Comparison of ENCODE assay signal across 15 cellular contexts in the genomic region with DNA sequence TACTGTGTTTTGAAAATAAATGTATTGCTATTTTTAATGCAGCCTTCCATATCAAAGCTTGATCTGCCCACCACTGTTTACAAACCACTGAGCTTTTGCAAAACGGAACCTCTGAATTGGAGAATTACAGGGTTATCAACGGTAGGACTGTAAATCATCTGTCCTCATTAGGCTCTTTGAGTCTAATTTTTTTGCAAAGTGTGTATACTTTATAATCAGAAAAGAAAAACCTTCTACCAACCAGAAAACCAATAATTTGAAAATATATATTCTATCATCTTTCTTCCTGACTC. TPM values are rescaled to one million over a fixed set of nuclear protein-coding genes. Genes with fewer than 3 reads are reported as not detected.
DNase-seq lines count a peak whose midpoint lies in the region; ATAC-seq, FAIRE-seq and TF ChIP-seq lines count a peak whose summit lies in the region.
"Had no signal": no experiment of that assay in that cellular context is flagged by ENCODE, and none has a peak within 500 bp of the region (broad histone marks: within the 10 kb centered on the region; RNA-seq: fewer than 3 reads in every experiment).

No MANE protein-coding gene starts in this region.

- BruUV-seq in HCT116 (replicated peaks; lab: Mats Ljungman, UMichigan) (no TSS peak), GM12878 (replicated peaks; lab: Mats Ljungman, UMichigan) (no TSS peak)

- SMC1A ChIA-PET in GM12878 (lab: Charles Lee; ENCODE audit: uncharacterized antibody, unreplicated experiment): no interaction called here

- TF ChIP-seq RAD21 in HCT116 (IDR thresholded peaks at IDR 0.05; ENCODE audit: low read depth) (no peak), GM12878 (IDR thresholded peaks at IDR 0.05; ENCODE audit: insufficient read depth, low read depth, low read length) (no peak)

- 95% methylated on average over 2 of the region's 2 CpGs for WGBS in GM12878 (ENCODE audit: insufficient coverage, insufficient replicate concordance, low lambda C conversion rate, missing lambda C conversion rate)
- 33 to 41% methylated on average over 2 of the region's 2 CpGs for WGBS in transverse colon (ENCODE audit: low coverage in 1 of 2), 2 donors

- intact Hi-C loops in HCT116 (cut with micrococcal nuclease): loop anchor here (2.0 kb wide), 1 partner anchor 175 kb away; no protein-coding TSS in a partner anchor
- intact Hi-C loops in GM12878 (cut with micrococcal nuclease; ENCODE audit: unreplicated experiment): no loop called here
- intact Hi-C loops in transverse colon (cut with DNase I; ENCODE audit: low total_unique reads): loop anchor here (10.0 kb wide), 1 partner anchor 175 kb away; no protein-coding TSS in a partner anchor

- RAD21 ChIA-PET in HCT116 (lab: Charles Lee; ENCODE audit: low non-redundant PET in 1 of 2, low total read pairs in 2 of 2, uncharacterized antibody in 2 of 2, unreplicated experiment in 2 of 2) (no interaction called here), GM12878 (lab: Charles Lee; ENCODE audit: unreplicated experiment) (no interaction called here)

- no peaks in the 10 kb centered on the region for H3K9me2 ChIP-seq in HCT116 (ENCODE audit: insufficient read depth)

- H3K9me3 ChIP-seq in HCT116 (ENCODE audit: control insufficient read depth in 1 of 2, insufficient read depth in 1 of 2, low read depth in 1 of 2, low read length in 2 of 2) (no peaks in the 10 kb centered on the region), GM12878 (replicated peaks; ENCODE audit: control insufficient read depth, insufficient read depth, low read length) (no peaks in the 10 kb centered on the region), transverse colon (no peaks in the 10 kb centered on the region)
- H3K9me3 ChIP-seq: HAP-1 had no signal

- H3K9ac ChIP-seq in HCT116 (ENCODE audit: low read length): no peak overlapping the region
- no peak overlapping the region for H3K9ac ChIP-seq in GM12878 (ENCODE audit: control insufficient read depth, insufficient read depth, low read length)

- TF ChIP-seq POLR2A in HCT116 (IDR thresholded peaks at IDR 0.05; ENCODE audit: borderline replicate concordance, extremely low read depth, insufficient read depth, insufficient read length) (no peak), GM12878 (IDR thresholded peaks at IDR 0.05; ENCODE audit: low read depth, low read length) (no peak), transverse colon (IDR thresholded peaks at IDR 0.05) (no peak), GM18505 (IDR thresholded peaks at IDR 0.05; ENCODE audit: borderline replicate concordance, extremely low read depth, insufficient read depth, insufficient read length) (no peak)

- POLR2A ChIA-PET in HCT116 (lab: Charles Lee) (no interaction called here), GM12878 (lab: Charles Lee) (no interaction called here)

- ATAC-seq in HCT116 (no peak), GM12878 (no peak), GM18505 (IDR thresholded peaks at IDR 0.05; ENCODE audit: unreplicated experiment) (no peak)

- FAIRE-seq in GM12878 (lab: Jason Lieb, UNC): no peak

- H3K79me2 ChIP-seq in HCT116 (ENCODE audit: insufficient read depth, low read length) (no peaks in the 10 kb centered on the region), GM12878 (ENCODE audit: control insufficient read depth, insufficient read depth, low read length) (no peaks in the 10 kb centered on the region)

- DNase-seq in HCT116 (ENCODE audit: low read depth, low spot score): no peak
- peak; percentile 50 to 53 for DNase-seq in NOMO-1 (lab: John Stamatoyannopoulos, UW; ENCODE audit: unreplicated experiment in 2 of 2)
- DNase-seq in GM12878 (ENCODE audit: low read depth, low spot score): no peak
- no peak for DNase-seq in transverse colon
- DNase-seq in SHP77 (lab: John Stamatoyannopoulos, UW): no peak
- DNase-seq in NCI-H510A (lab: John Stamatoyannopoulos, UW): no peak
- DNase-seq: CD4-positive, alpha-beta memory T cell; DMS79; KBM-7; NCI-H1105 treated with DMSO at 0.1 percent for 48 hours; NCI-H187 treated with DMSO at 0.1 percent for 48 hours; NCI-H69; SIG-M5 had no signal

- no peaks in the 10 kb centered on the region for H4K20me1 ChIP-seq in HCT116 (ENCODE audit: insufficient read depth)
- H4K20me1 ChIP-seq in GM12878 (ENCODE audit: control insufficient read depth, insufficient read depth): no peaks in the 10 kb centered on the region

- H3K4me1 ChIP-seq in HCT116 (ENCODE audit: control insufficient read depth in 1 of 2, insufficient read depth in 2 of 2, low read length in 2 of 2) (peaks cover 37 to 48% of the 10 kb centered on the region in 2 experiments), GM12878 (ENCODE audit: control insufficient read depth, insufficient read depth, low read length) (peaks cover 27% of the 10 kb centered on the region), transverse colon (peaks cover 5 to 26% (median 15%) of the 10 kb centered on the region in 4 donors)

- TF ChIP-seq EP300 in GM12878 (IDR thresholded peaks at IDR 0.05; ENCODE audit: borderline replicate concordance in 1 of 2, control insufficient read depth in 1 of 2, low read depth in 2 of 2, low read length in 2 of 2): no peak
- TF ChIP-seq EP300 in transverse colon (IDR thresholded peaks at IDR 0.05; ENCODE audit: low read depth): no peak

- H3K36me3 ChIP-seq in HCT116 (ENCODE audit: control insufficient read depth in 1 of 2, insufficient read depth in 2 of 2, low read length in 2 of 2) (no peaks in the 10 kb centered on the region), GM12878 (ENCODE audit: control insufficient read depth in 2 of 2, insufficient read depth in 2 of 2, low read length in 1 of 2) (no peaks in the 10 kb centered on the region), transverse colon (no peaks in the 10 kb centered on the region)
- H3K36me3 ChIP-seq: HAP-1 had no signal

- H3K4me3 ChIP-seq in HCT116 (replicated peaks in 1 of 2; ENCODE audit: low read depth in 1 of 2, low read length in 2 of 2) (no peak overlapping the region), GM12878 (no peak overlapping the region), transverse colon (no peak overlapping the region)
- H3K4me3 ChIP-seq: HAP-1 had no signal

- peak overlapping the region; percentile 68; the same call in 1 of the 2 replicates for H3K4me2 ChIP-seq in HCT116 (ENCODE audit: low read length)
- H3K4me2 ChIP-seq in GM12878 (ENCODE audit: control insufficient read depth, insufficient read depth): no peak overlapping the region

- TF ChIP-seq CTCF in HCT116 (IDR thresholded peaks at IDR 0.05 in 2 of 3, conservative IDR thresholded peaks at IDR 0.05 in 1 of 3; ENCODE audit: borderline replicate concordance in 1 of 3, insufficient read depth in 1 of 3, low read depth in 2 of 3, low read length in 2 of 3) (no peak), GM12878 (IDR thresholded peaks at IDR 0.05 in 2 of 3, conservative IDR thresholded peaks at IDR 0.05 in 1 of 3; ENCODE audit: control insufficient read depth in 2 of 3, extremely low read depth in 1 of 3, insufficient read depth in 1 of 3, low read depth in 3 of 3, low read length in 3 of 3) (no peak), transverse colon (IDR thresholded peaks at IDR 0.05) (no peak)

- H2AFZ ChIP-seq in HCT116 (ENCODE audit: low read depth, low read length, poor library complexity, severe bottlenecking) (no peak overlapping the region), GM12878 (ENCODE audit: control insufficient read depth, low read depth, low read length) (peak overlapping the region; percentile 39; the same call in 1 of the 2 replicates)

- CTCF ChIA-PET in HCT116 (lab: Charles Lee) (no interaction called here), GM12878 (lab: Yijun Ruan, JAX) (no interaction called here)

- H3K27me3 ChIP-seq in HCT116 (ENCODE audit: insufficient read depth, low read length): peaks cover 20% of the 10 kb centered on the region; the same call in 1 of the 2 replicates
- no peaks in the 10 kb centered on the region for H3K27me3 ChIP-seq in GM12878 (replicated peaks in 1 of 2; ENCODE audit: control insufficient read depth in 2 of 2, insufficient read depth in 2 of 2, low read length in 1 of 2)
- no peaks in the 10 kb centered on the region for H3K27me3 ChIP-seq in transverse colon

- in situ Hi-C loops in GM12878 (cut with MboI) (no loop called here), transverse colon (cut with MboI; ENCODE audit: low pct_ligation_motif_present in 1 of 4, low pct_unique_long_range_greater_than_20kb in 1 of 4, low sequenced_read_pairs in 3 of 4) (no loop called here)

- H3K27ac ChIP-seq in HCT116 (ENCODE audit: low read depth, low read length) (no peak overlapping the region), GM12878 (ENCODE audit: control insufficient read depth, insufficient read depth) (peak overlapping the region; percentile 50), transverse colon (peak overlapping the region in 3 of 4 donors; percentile 7 to 68 (median 25))

RNA-seq across cellular contexts. Expression of gene SLC2A8, which starts 6.8 kb away (rescaled TPM):
- total RNA-seq in HCT116 (2021; ENCODE audit: unreplicated experiment) (16.8 TPM), GM12878 (2014; rRNA removed) (11.4 and 17.5 TPM in 2 replicates), GM12878 (2014; rRNA removed; fragmentation: Illumina TruSeq; extraction: Trizol) (4.6 and 4.7 TPM in 2 replicates), GM12878 (2021) (13.3 and 13.7 TPM in 2 replicates), transverse colon (10 to 100 TPM in 3 of 4 donors, 1 to 10 TPM in 1; 9.6 to 95.8 (median 29.4) TPM)
- polyA plus RNA-seq in HCT116 (2012): 14.7 and 15.3 TPM in 2 replicates
- total RNA-seq in GM12878 (2013; cell fraction: nucleolus; rRNA removed): 11.3 and 13.6 TPM in 2 replicates
- polyA plus RNA-seq in GM12878 (2011; ENCODE audit: low read depth): 5.3 TPM
- polyA plus RNA-seq in GM12878 (2011; rRNA removed) (2.9 and 6.3 TPM in 2 replicates), GM12878 (2014; fragmentation: Illumina TruSeq; extraction: Trizol) (1.6 and 3.3 TPM in 2 replicates), GM12878 (2014; fragmentation: Nextera tagmentation; extraction: Ambion mirVana) (1 to 10 TPM in 1 of 2 experiments, under 1 TPM in 1; 0.31 to 1.4 TPM), GM12878 (2014; rRNA removed) (13.9 and 16.3 TPM in 2 replicates), GM12878 (2016; fragmentation: Nextera tagmentation; extraction: Ambion mirVana) (10 to 100 TPM; 16.8 to 22.7 TPM)
- polyA plus RNA-seq in GM12878 (2011; cell fraction: cytosol; rRNA removed): 7.4 and 13.6 TPM in 2 replicates
- polyA plus RNA-seq in GM12878 (2011; cell fraction: nucleus; rRNA removed): 24.0 and 30.3 TPM in 2 replicates
- 9.2 and 9.4 TPM in 2 replicates for polyA plus RNA-seq in GM12878 (2012)
- 5.9 and 12.9 TPM in 2 replicates for polyA minus RNA-seq in GM12878 (2011; rRNA and poly(A)+ RNA removed)
- 7.0 and 9.9 TPM in 2 replicates for polyA minus RNA-seq in GM12878 (2011; cell fraction: cytosol; rRNA and poly(A)+ RNA removed)
- polyA minus RNA-seq in GM12878 (2011; cell fraction: nucleus; rRNA and poly(A)+ RNA removed): 5.0 and 11.5 TPM in 2 replicates

RNA-seq across cellular contexts. Expression of gene ZNF79, which starts 34.0 kb away (rescaled TPM):
- 5.3 TPM for total RNA-seq in HCT116 (2021; ENCODE audit: unreplicated experiment)
- 2.2 and 3.0 TPM in 2 replicates for polyA plus RNA-seq in HCT116 (2012)
- total RNA-seq in GM12878 (2013; cell fraction: nucleolus; rRNA removed): 19.1 and 19.8 TPM in 2 replicates
- 11.2 and 14.1 TPM in 2 replicates for total RNA-seq in GM12878 (2014; rRNA removed)
- total RNA-seq in GM12878 (2014; rRNA removed; fragmentation: Illumina TruSeq; extraction: Trizol): 9.8 and 11.1 TPM in 2 replicates
- 10.2 and 12.4 TPM in 2 replicates for total RNA-seq in GM12878 (2021)
- polyA plus RNA-seq in GM12878 (2011; ENCODE audit: low read depth): 3.7 TPM
- 9.9 and 12.2 TPM in 2 replicates for polyA plus RNA-seq in GM12878 (2011; rRNA removed)
- polyA plus RNA-seq in GM12878 (2011; cell fraction: cytosol; rRNA removed): 12.5 and 12.8 TPM in 2 replicates
- polyA plus RNA-seq in GM12878 (2011; cell fraction: nucleus; rRNA removed): 16.2 and 16.3 TPM in 2 replicates
- polyA plus RNA-seq in GM12878 (2012): 4.7 and 6.1 TPM in 2 replicates
- polyA plus RNA-seq in GM12878 (2014; fragmentation: Illumina TruSeq; extraction: Trizol): 9.5 and 11.9 TPM in 2 replicates
- polyA plus RNA-seq in GM12878 (2014; fragmentation: Nextera tagmentation; extraction: Ambion mirVana): 1 to 10 TPM; 1.8 to 2.0 TPM
- polyA plus RNA-seq in GM12878 (2014; rRNA removed): 8.7 and 9.3 TPM in 2 replicates
- 10 to 100 TPM; 12.9 to 14.0 TPM for polyA plus RNA-seq in GM12878 (2016; fragmentation: Nextera tagmentation; extraction: Ambion mirVana)
- polyA minus RNA-seq in GM12878 (2011; rRNA and poly(A)+ RNA removed): 23.2 and 26.5 TPM in 2 replicates
- 4.4 and 6.8 TPM in 2 replicates for polyA minus RNA-seq in GM12878 (2011; cell fraction: cytosol; rRNA and poly(A)+ RNA removed)
- 7.5 and 11.7 TPM in 2 replicates for polyA minus RNA-seq in GM12878 (2011; cell fraction: nucleus; rRNA and poly(A)+ RNA removed)
- 10 to 100 TPM in 3 of 4 donors, 1 to 10 TPM in 1; 9.4 to 12.3 (median 11.3) TPM for total RNA-seq in transverse colon

Comparison
In these comparisons a context has a peak if more than half of its experiments do, and no peak if none do; other contexts are left out.
1. DNase-seq: peak in NOMO-1 (2 of 2); none in HCT116 (single experiment), GM12878 (single experiment), transverse colon (single experiment), SHP77 (0 of 2) and NCI-H510A (single experiment).